In the genomic region with DNA sequence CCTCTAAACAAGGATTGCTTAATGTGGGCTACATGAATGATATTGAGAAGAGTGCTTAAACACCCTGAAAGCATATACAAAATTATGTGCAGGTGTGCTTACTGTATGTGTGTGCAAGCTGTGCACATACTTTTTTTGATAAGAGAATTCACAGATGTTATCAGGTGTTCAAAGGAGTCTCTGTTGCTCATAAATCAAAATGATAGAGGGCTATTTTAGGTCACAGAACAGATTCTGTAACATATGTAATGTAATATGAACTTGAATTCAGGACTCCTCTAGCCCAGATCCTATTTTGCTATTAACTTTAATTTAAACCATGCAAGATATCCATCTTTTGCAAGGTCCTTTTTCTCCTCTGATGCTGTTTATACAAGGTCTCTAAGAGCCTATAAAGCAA, we compare ENCODE assay signal across 22 cellular contexts. TPM values are rescaled to one million over a fixed set of nuclear protein-coding genes. Genes with fewer than 3 reads are reported as not detected.
A peak's percentile ranks its signal among the peaks of the same experiment; 100 is the strongest.
DNase-seq lines count a peak whose midpoint lies in the region; TF ChIP-seq lines count a peak whose summit lies in the region.
"Had no signal": no experiment of that assay in that cellular context is flagged by ENCODE, and none has a peak within 500 bp of the region (broad histone marks: within the 10 kb centered on the region; RNA-seq: fewer than 3 reads in every experiment).

No MANE protein-coding gene starts in this region.

- no peak overlapping the region for H2AFZ ChIP-seq in osteoblast (ENCODE audit: low read length)
- H2AFZ ChIP-seq: GM23338 had no signal

- H3K36me3 ChIP-seq in HEK293 (ENCODE audit: control insufficient read depth in 2 of 2, insufficient read depth in 1 of 2, low read length in 2 of 2) (no peaks in the 10 kb centered on the region), osteoblast (ENCODE audit: insufficient read depth, low read length) (no peaks in the 10 kb centered on the region), colonic mucosa (no peaks in the 10 kb centered on the region)

- no peak overlapping the region for H3K4me3 ChIP-seq in HEK293 (ENCODE audit: low read depth, low read length)
- no peak overlapping the region for H3K4me3 ChIP-seq in Jurkat, Clone E6-1 (ENCODE audit: low read length)
- no peak overlapping the region for H3K4me3 ChIP-seq in osteoblast (ENCODE audit: insufficient read depth, low read length)
- no peak overlapping the region for H3K4me3 ChIP-seq in colonic mucosa
- H3K4me3 ChIP-seq: GM23338 had no signal

- H3K79me2 ChIP-seq in osteoblast (ENCODE audit: insufficient read depth, low read length): no peaks in the 10 kb centered on the region

- no peaks in the 10 kb centered on the region for H4K20me1 ChIP-seq in osteoblast (ENCODE audit: insufficient read depth, low read length)

- H3K4me1 ChIP-seq in HEK293 (ENCODE audit: control insufficient read depth, insufficient read depth, low read length): no peaks in the 10 kb centered on the region
- H3K4me1 ChIP-seq in osteoblast (ENCODE audit: insufficient read depth, low read length): no peaks in the 10 kb centered on the region
- H3K4me1 ChIP-seq in colonic mucosa: no peaks in the 10 kb centered on the region

- DNase-seq in Jurkat, Clone E6-1 (ENCODE audit: low read depth, low spot score): peak; percentile 24
- DNase-seq in osteoblast (ENCODE audit: insufficient read length, low spot score, missing footprints) (peak; percentile 29), colonic mucosa (no peak)
- DNase-seq in stimulated activated CD4-positive, alpha-beta T cell treated with anti-CD3 and anti-CD28 coated beads, Interleukin-2, amount 100 ng/mL, for 48 hours: no peak
- DNase-seq: C1 segment of cervical spinal cord; Calu3; CD4-positive, alpha-beta memory T cell; COR-L47; DMS53; DMS79 treated with DMSO at 0.1 percent for 48 hours; GF-D8; H9; HFFc6 had no signal

- POLR2A ChIA-PET in HEK293 (lab: Yijun Ruan, JAX): no interaction called here

- H3K27me3 ChIP-seq in osteoblast (ENCODE audit: insufficient read depth, low read length): peaks cover 4% of the 10 kb centered on the region
- H3K27me3 ChIP-seq in colonic mucosa: no peaks in the 10 kb centered on the region

- H3K9me3 ChIP-seq in HEK293 (ENCODE audit: control insufficient read depth, insufficient read depth, low read depth, low read length) (no peaks in the 10 kb centered on the region), osteoblast (ENCODE audit: low read depth, low read length) (no peaks in the 10 kb centered on the region), colonic mucosa (no peaks in the 10 kb centered on the region)

- no peak overlapping the region for H3K4me2 ChIP-seq in osteoblast (ENCODE audit: insufficient read depth, low read length)
- H3K4me2 ChIP-seq: GM23338 had no signal

- intact Hi-C loops in colonic mucosa (cut with DNase I): loop anchor here (5.0 to 10.0 kb wide), 2 partner anchors 177 to 461 kb away; no protein-coding TSS in a partner anchor

- H3K27ac ChIP-seq in HEK293 (ENCODE audit: extremely low read depth, low read depth, low read length): no peak overlapping the region
- H3K27ac ChIP-seq in VCaP: peak overlapping the region; percentile 48
- H3K27ac ChIP-seq in osteoblast (ENCODE audit: low read depth, low read length): no peak overlapping the region
- no peak overlapping the region for H3K27ac ChIP-seq in colonic mucosa

- CTCF ChIA-PET in HEK293 (lab: Yijun Ruan, JAX): no interaction called here

- TF ChIP-seq CTCF in HEK293 (tag by site-specific recombination; IDR thresholded peaks at IDR 0.05): no peak
- no peak for TF ChIP-seq CTCF in VCaP (conservative IDR thresholded peaks at IDR 0.05)
- no peak for TF ChIP-seq CTCF in osteoblast (IDR thresholded peaks at IDR 0.05; ENCODE audit: extremely low read depth, low read depth, low read length)
- TF ChIP-seq CTCF in colonic mucosa (IDR thresholded peaks at IDR 0.05): no peak

- H3K9ac ChIP-seq in colonic mucosa (ENCODE audit: low read depth in 2 of 2, low read length in 2 of 2): no peak overlapping the region

TF ChIP-seq in HEK293, 187 proteins besides CTCF, POLR2A, EP300 and RAD21:
- TF ChIP-seq, protein P1, sequence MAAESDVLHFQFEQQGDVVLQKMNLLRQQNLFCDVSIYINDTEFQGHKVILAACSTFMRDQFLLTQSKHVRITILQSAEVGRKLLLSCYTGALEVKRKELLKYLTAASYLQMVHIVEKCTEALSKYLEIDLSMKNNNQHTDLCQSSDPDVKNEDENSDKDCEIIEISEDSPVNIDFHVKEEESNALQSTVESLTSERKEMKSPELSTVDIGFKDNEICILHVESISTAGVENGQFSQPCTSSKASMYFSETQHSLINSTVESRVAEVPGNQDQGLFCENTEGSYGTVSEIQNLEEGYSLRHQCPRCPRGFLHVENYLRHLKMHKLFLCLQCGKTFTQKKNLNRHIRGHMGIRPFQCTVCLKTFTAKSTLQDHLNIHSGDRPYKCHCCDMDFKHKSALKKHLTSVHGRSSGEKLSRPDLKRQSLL (tag by site-specific recombination; IDR thresholded peaks at IDR 0.05): no peak
- TF ChIP-seq TCF7L2 (IDR thresholded peaks at IDR 0.05; ENCODE audit: borderline replicate concordance, low read depth, low read length) (0 out of 2 replicates have a peak, but pooled peaks have one; percentile 14), TRIM28 (IDR thresholded peaks at IDR 0.05; ENCODE audit: borderline replicate concordance, low read length) (0 out of 2 replicates have a peak, but pooled peaks have one; percentile 12), ZNF777 (tag by site-specific recombination; IDR thresholded peaks at IDR 0.05; ENCODE audit: borderline replicate concordance) (no peak)

RNA-seq across cellular contexts. Expression of a gene that starts 38.2 kb away (rescaled TPM):
- not detected for polyA plus RNA-seq in Jurkat, Clone E6-1 (2012; ENCODE audit: insufficient read depth, insufficient read length)
- total RNA-seq in osteoblast (not detected in 2 replicates), colonic mucosa (not detected)
- total RNA-seq: A172; A673; CD4-positive, alpha-beta memory T cell; Daoy; G401; GM23338; H4; H9; HFFc6 had no signal
- polyA plus RNA-seq: BJ; CD4-positive, alpha-beta memory T cell had no signal

Comparison
In these comparisons a context has a peak if more than half of its experiments do, and no peak if none do; other contexts are left out.
1. DNase-seq: peak in Jurkat, Clone E6-1 (single experiment) and osteoblast (single experiment); none in colonic mucosa (single experiment) and stimulated activated CD4-positive, alpha-beta T cell treated with anti-CD3 and anti-CD28 coated beads, Interleukin-2, amount 100 ng/mL, for 48 hours (0 of 2).